Comparison of ENCODE assay signal across 1 cellular context in the genomic region with DNA sequence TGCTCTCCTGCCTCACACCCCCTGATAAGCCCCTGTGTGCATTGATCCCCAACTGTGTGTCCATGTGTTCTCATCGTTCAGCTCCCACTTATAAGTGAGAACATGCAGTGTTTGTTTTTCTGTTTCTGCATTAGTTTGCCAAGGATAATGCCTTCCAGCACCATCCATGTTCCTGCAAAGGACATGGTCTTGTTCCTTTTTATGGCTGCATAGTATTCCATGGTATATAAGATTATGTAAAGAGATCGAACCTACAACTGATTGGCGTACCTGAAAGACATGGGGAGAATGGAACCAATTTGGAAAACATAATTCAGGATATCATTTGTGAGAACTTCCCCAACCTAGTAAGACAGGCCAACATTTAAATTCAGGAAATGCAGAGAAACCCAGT.
TF ChIP-seq lines count a peak whose summit lies in the region.

No MANE protein-coding gene starts in this region.

TF ChIP-seq in endothelial cell of umbilical vein, 7 proteins besides CTCF, POLR2A, EP300 and RAD21 (continued from another document):
- no peak for TF ChIP-seq EZH2 (IDR thresholded peaks at IDR 0.05; ENCODE audit: borderline replicate concordance, low read depth, low read length, severe bottlenecking)
